ENCODE assay signal across 15 cellular contexts in genomic region chr2:238163494-238164198, GRCh38. TPM values are rescaled to one million over a fixed set of nuclear protein-coding genes. Genes with fewer than 3 reads are reported as not detected.
A peak's percentile ranks its signal among the peaks of the same experiment; 100 is the strongest.
DNase-seq lines count a peak whose midpoint lies in the region; ATAC-seq and TF ChIP-seq lines count a peak whose summit lies in the region.
"Had no signal": no experiment of that assay in that cellular context is flagged by ENCODE, and none has a peak within 500 bp of the region (broad histone marks: within the 10 kb centered on the region; RNA-seq: fewer than 3 reads in every experiment).

No MANE protein-coding gene starts in this region.

- H3K27me3 ChIP-seq in neural cell (ENCODE audit: insufficient read depth, low read depth, low read length), result peaks cover 44% of the 10 kb centered on the region

- DNase-seq in D341Med (ENCODE audit: low spot score) (peak; percentile 39), HuH-7.5 (ENCODE audit: low spot score) (peak; percentile 5), epithelial cell of esophagus (ENCODE audit: low read depth) (no peak), NCI-H345 treated with DMSO at 0.1 percent for 48 hours (lab: John Stamatoyannopoulos, UW; ENCODE audit: unreplicated experiment) (no peak)
- no peak for DNase-seq in NK-92 treated with Interleukin-12 subunit alpha and Interleukin-12 subunit beta, amount 100 ng/mL, for 24 hours (lab: John Stamatoyannopoulos, UW)
- DNase-seq in stimulated activated effector memory CD8-positive, alpha-beta T cell treated with anti-CD3 and anti-CD28 coated beads, Interleukin-12 subunit alpha, Interleukin-12 subunit beta, amount 100 ng/mL, for 72 hours (ENCODE audit: low spot score in 2 of 2), result no peak
- DNase-seq: activated CD4-positive, alpha-beta T cell treated with anti-CD3 and anti-CD28 coated beads, Interleukin-2, amount 10 ng/mL, durations not matched to agents 7 days and 5 days; activated naive CD4-positive, alpha-beta T cell treated with Interleukin-2 at 50 U/mL for 16 hours; DMS153; KBM-7; NCI-H226; occipital lobe; stimulated activated CD4-positive, alpha-beta T cell treated with anti-CD3 and anti-CD28 coated beads, Interleukin-4, amount 100 ng/mL, for 4 hours had no signal

- no peaks in the 10 kb centered on the region for H3K79me2 ChIP-seq in neural cell (replicated peaks; ENCODE audit: insufficient read depth, low read length)

- no peak overlapping the region for H2AFZ ChIP-seq in neural cell (ENCODE audit: low read depth, low read length)

- H3K4me3 ChIP-seq in epithelial cell of esophagus (ENCODE audit: low read length), result peak overlapping the region; percentile 1
- peak overlapping the region; percentile 47 for H3K4me3 ChIP-seq in neural cell (ENCODE audit: low read length)

- H3K4me2 ChIP-seq in neural cell (ENCODE audit: low read length), result no peak overlapping the region

- H3K9me2 ChIP-seq in neural cell (ENCODE audit: insufficient read depth, low read length), result no peaks in the 10 kb centered on the region

- ATAC-seq in stimulated activated effector memory CD8-positive, alpha-beta T cell treated with anti-CD3 and anti-CD28 coated beads, Interleukin-12 subunit alpha, Interleukin-12 subunit beta, amount 100 ng/mL, for 72 hours, result no peak
- ATAC-seq in HG03439 (IDR thresholded peaks at IDR 0.05; ENCODE audit: unreplicated experiment), result no peak

- no peaks in the 10 kb centered on the region for H3K36me3 ChIP-seq in neural cell (ENCODE audit: insufficient read depth, low read length)

- H3K4me3 Mint-ChIP-seq in stimulated activated effector memory CD8-positive, alpha-beta T cell treated with anti-CD3 and anti-CD28 coated beads, Interleukin-12 subunit alpha, Interleukin-12 subunit beta, amount 100 ng/mL, for 72 hours, result no peak overlapping the region
- H3K4me3 Mint-ChIP-seq: activated CD4-positive, alpha-beta T cell treated with anti-CD3 and anti-CD28 coated beads, Interleukin-2, amount 10 ng/mL, durations not matched to agents 7 days and 5 days had no signal

- H3K9ac ChIP-seq in neural cell (ENCODE audit: low read length), result no peak overlapping the region

- no peak for TF ChIP-seq EP300 in neural cell (conservative IDR thresholded peaks at IDR 0.05; ENCODE audit: poor library complexity, severe bottlenecking)

- H3K4me1 Mint-ChIP-seq in stimulated activated effector memory CD8-positive, alpha-beta T cell treated with anti-CD3 and anti-CD28 coated beads, Interleukin-12 subunit alpha, Interleukin-12 subunit beta, amount 100 ng/mL, for 72 hours, result peaks cover 14% of the 10 kb centered on the region

- H3K36me3 Mint-ChIP-seq in stimulated activated effector memory CD8-positive, alpha-beta T cell treated with anti-CD3 and anti-CD28 coated beads, Interleukin-12 subunit alpha, Interleukin-12 subunit beta, amount 100 ng/mL, for 72 hours, result peaks cover under 1% of the 10 kb centered on the region

- H3K27ac ChIP-seq in neural cell (ENCODE audit: low read length), result no peak overlapping the region

- no peaks in the 10 kb centered on the region for H3K9me3 Mint-ChIP-seq in stimulated activated effector memory CD8-positive, alpha-beta T cell treated with anti-CD3 and anti-CD28 coated beads, Interleukin-12 subunit alpha, Interleukin-12 subunit beta, amount 100 ng/mL, for 72 hours
- H3K9me3 Mint-ChIP-seq: activated CD4-positive, alpha-beta T cell treated with anti-CD3 and anti-CD28 coated beads, Interleukin-2, amount 10 ng/mL, durations not matched to agents 7 days and 5 days had no signal

- no peaks in the 10 kb centered on the region for H3F3A ChIP-seq in neural cell (ENCODE audit: insufficient read depth, low read length, poor library complexity, severe bottlenecking)

- H3K9me3 ChIP-seq in neural cell (ENCODE audit: low read length), result no peaks in the 10 kb centered on the region

- TF ChIP-seq CTCF in epithelial cell of esophagus (IDR thresholded peaks at IDR 0.05; ENCODE audit: insufficient read depth, low read depth, low read length, missing control alignments), result no peak
- no peak for TF ChIP-seq CTCF in neural cell (IDR thresholded peaks at IDR 0.05; ENCODE audit: poor library complexity, severe bottlenecking)

- no peaks in the 10 kb centered on the region for H4K20me1 ChIP-seq in neural cell (ENCODE audit: insufficient read depth)

- TF ChIP-seq RAD21 in neural cell (conservative IDR thresholded peaks at IDR 0.05), result no peak

- H3K27ac Mint-ChIP-seq in stimulated activated effector memory CD8-positive, alpha-beta T cell treated with anti-CD3 and anti-CD28 coated beads, Interleukin-12 subunit alpha, Interleukin-12 subunit beta, amount 100 ng/mL, for 72 hours, result no peak overlapping the region
- H3K27ac Mint-ChIP-seq: activated CD4-positive, alpha-beta T cell treated with anti-CD3 and anti-CD28 coated beads, Interleukin-2, amount 10 ng/mL, durations not matched to agents 7 days and 5 days had no signal

TF ChIP-seq in neural cell, 6 proteins besides CTCF, POLR2A, EP300 and RAD21:
- no peak for TF ChIP-seq REST (IDR thresholded peaks at IDR 0.05; ENCODE audit: borderline replicate concordance)
- TF ChIP-seq TAF1 (IDR thresholded peaks at IDR 0.05; ENCODE audit: low read depth), result no peak
- no peak for TF ChIP-seq SMC3 (conservative IDR thresholded peaks at IDR 0.05; ENCODE audit: poor library complexity)
- no peak for TF ChIP-seq EZH2 (IDR thresholded peaks at IDR 0.05; ENCODE audit: borderline replicate concordance, insufficient read depth, low read length, poor library complexity, severe bottlenecking)
- TF ChIP-seq POLR2AphosphoS5 (IDR thresholded peaks at IDR 0.05), result no peak
- no peak for TF ChIP-seq MXI1 (conservative IDR thresholded peaks at IDR 0.05; ENCODE audit: poor library complexity, severe bottlenecking)
TF ChIP-seq in neural cell: peak in this region for 0.

RNA-seq across cellular contexts. Expression of gene ERFE, which starts 4.9 kb away (rescaled TPM):
- polyA plus RNA-seq in neural cell, result 0.32 TPM in 1 of 2 replicates, not detected in the other
- not detected in 2 replicates for polyA minus RNA-seq in neural cell

RNA-seq across cellular contexts. Expression of gene KLHL30, which starts 25.2 kb away (rescaled TPM):
- polyA plus RNA-seq in neural cell, result not detected in 2 replicates
- 0.12 TPM in 1 of 2 replicates, not detected in the other for polyA minus RNA-seq in neural cell

RNA-seq across cellular contexts. Expression of gene ILKAP, which starts 39.8 kb away (rescaled TPM):
- 78.5 and 82.6 TPM in 2 replicates for polyA plus RNA-seq in neural cell
- polyA minus RNA-seq in neural cell, result 35.8 and 38.2 TPM in 2 replicates

Comparison
In these comparisons a context has a peak if more than half of its experiments do, and no peak if none do; other contexts are left out.
1. DNase-seq: peak in D341Med (single experiment) and HuH-7.5 (single experiment); none in epithelial cell of esophagus (single experiment), NK-92 treated with Interleukin-12 subunit alpha and Interleukin-12 subunit beta, amount 100 ng/mL, for 24 hours (single experiment), stimulated activated effector memory CD8-positive, alpha-beta T cell treated with anti-CD3 and anti-CD28 coated beads, Interleukin-12 subunit alpha, Interleukin-12 subunit beta, amount 100 ng/mL, for 72 hours (0 of 2) and NCI-H345 treated with DMSO at 0.1 percent for 48 hours (single experiment).